11 cellular contexts compared by ENCODE assay signal in the genomic region with DNA sequence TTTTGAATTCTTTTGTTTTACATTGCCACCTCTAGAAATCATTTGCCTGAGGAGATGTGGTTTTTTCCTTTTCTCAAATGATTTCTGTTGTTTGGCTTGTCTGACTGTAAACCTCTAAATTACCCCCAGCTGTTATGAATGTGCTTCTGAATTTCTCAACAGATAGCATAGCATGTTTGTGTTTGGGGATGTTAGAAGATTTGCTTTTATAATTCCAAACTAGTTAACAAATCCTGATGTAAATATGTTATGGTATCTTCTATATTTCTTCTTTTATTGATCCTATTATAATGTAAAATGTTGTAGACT. TPM values are rescaled to one million over a fixed set of nuclear protein-coding genes. Genes with fewer than 3 reads are reported as not detected.
DNase-seq lines count a peak whose midpoint lies in the region; ATAC-seq and TF ChIP-seq lines count a peak whose summit lies in the region.
"Had no signal": no experiment of that assay in that cellular context is flagged by ENCODE, and none has a peak within 500 bp of the region (broad histone marks: within the 10 kb centered on the region; RNA-seq: fewer than 3 reads in every experiment).

No MANE protein-coding gene starts in this region.

- H3K4me2 ChIP-seq in osteoblast (ENCODE audit: insufficient read depth, low read length), result peak overlapping the region; percentile 82

- H2AFZ ChIP-seq in osteoblast (ENCODE audit: low read length), result no peak overlapping the region

- H3K27me3 ChIP-seq in Panc1 (ENCODE audit: control insufficient read depth, insufficient read depth, low read length) (no peaks in the 10 kb centered on the region), esophagus muscularis mucosa (no peaks in the 10 kb centered on the region), osteoblast (ENCODE audit: insufficient read depth, low read length) (no peaks in the 10 kb centered on the region)

- no peak for TF ChIP-seq POLR2A in esophagus muscularis mucosa (IDR thresholded peaks at IDR 0.05; ENCODE audit: low read depth)

- no peak for ATAC-seq in Panc1

- no peaks in the 10 kb centered on the region for H3K9me3 ChIP-seq in Panc1 (ENCODE audit: control insufficient read depth, insufficient read depth, low read depth, low read length)
- H3K9me3 ChIP-seq in esophagus muscularis mucosa, result no peaks in the 10 kb centered on the region
- no peaks in the 10 kb centered on the region for H3K9me3 ChIP-seq in osteoblast (ENCODE audit: low read depth, low read length)

- H3K36me3 ChIP-seq in Panc1 (ENCODE audit: control insufficient read depth, insufficient read depth, low read length) (no peaks in the 10 kb centered on the region), esophagus muscularis mucosa (no peaks in the 10 kb centered on the region), osteoblast (ENCODE audit: insufficient read depth, low read length) (no peaks in the 10 kb centered on the region)

- H3K4me1 ChIP-seq in Panc1 (ENCODE audit: control insufficient read depth, insufficient read depth, low read length) (peaks cover 45% of the 10 kb centered on the region), esophagus muscularis mucosa (peaks cover 18 to 63% (median 53%) of the 10 kb centered on the region in 4 donors), osteoblast (ENCODE audit: insufficient read depth, low read length) (peaks cover 39% of the 10 kb centered on the region)

- H3K27ac ChIP-seq in Panc1 (ENCODE audit: low read length) (peak overlapping the region; percentile 85), esophagus muscularis mucosa (replicated peaks in 1 of 4) (peak overlapping the region; percentile 72 to 83 (median 76)), osteoblast (ENCODE audit: low read depth, low read length) (peak overlapping the region; percentile 97)

- intact Hi-C loops in Panc1 (cut with micrococcal nuclease; ENCODE audit: unreplicated experiment), result loop anchor here (5.0 kb wide), 1 partner anchor 33 kb away; a partner anchor contains a TSS
- intact Hi-C loops in esophagus muscularis mucosa (cut with DNase I), result loop anchor here (2.0 kb wide), 1 partner anchor 32 kb away; a partner anchor contains a TSS
- intact Hi-C loops in posterior cingulate gyrus (cut with DNase I), result no loop called here

- BruUV-seq in Panc1 (replicated peaks; lab: Mats Ljungman, UMichigan), result TSS peak; percentile 90

- TF ChIP-seq EP300 in esophagus muscularis mucosa (IDR thresholded peaks at IDR 0.05), result no peak

- TF ChIP-seq CTCF in Panc1 (IDR thresholded peaks at IDR 0.05) (no peak), esophagus muscularis mucosa (IDR thresholded peaks at IDR 0.05) (no peak), osteoblast (IDR thresholded peaks at IDR 0.05; ENCODE audit: extremely low read depth, low read depth, low read length) (no peak)

- H4K20me1 ChIP-seq in osteoblast (ENCODE audit: insufficient read depth, low read length), result no peaks in the 10 kb centered on the region

- H3K4me3 ChIP-seq in Panc1 (ENCODE audit: low read depth in 2 of 2, low read length in 2 of 2), result no peak overlapping the region
- H3K4me3 ChIP-seq in esophagus muscularis mucosa, result no peak overlapping the region
- H3K4me3 ChIP-seq in osteoblast (ENCODE audit: insufficient read depth, low read length), result no peak overlapping the region

- POLR2A ChIA-PET in Panc1 (lab: Charles Lee), result no interaction called here

- no peaks in the 10 kb centered on the region for H3K79me2 ChIP-seq in osteoblast (ENCODE audit: insufficient read depth, low read length)

- CTCF ChIA-PET in Panc1 (lab: Charles Lee), result no interaction called here

- in situ Hi-C loops in Panc1 (cut with HindIII; ENCODE audit: low pct_unique_long_range_greater_than_20kb, low sequenced_read_pairs), result no loop called here

- peak; percentile 61 for DNase-seq in EH (ENCODE audit: low read depth)
- DNase-seq in Panc1 (ENCODE audit: low read depth, low spot score), result no peak
- no peak for DNase-seq in esophagus muscularis mucosa (ENCODE audit: extremely low spot score)
- DNase-seq in osteoblast (ENCODE audit: insufficient read length, low spot score, missing footprints), result peak; percentile 73
- no peak for DNase-seq in amygdala (lab: John Stamatoyannopoulos, UW)
- no peak for DNase-seq in stimulated activated CD4-positive, alpha-beta T cell treated with anti-CD3 and anti-CD28 coated beads, Interleukin-4, amount 100 ng/mL, for 24 hours
- DNase-seq in posterior cingulate gyrus, result no peak
- DNase-seq in NCI-H69 (lab: John Stamatoyannopoulos, UW), result no peak
- DNase-seq: H7, NCI-H1105, RPMI8226 had no signal

RNA-seq across cellular contexts. Expression of a gene that starts 31.6 kb away (rescaled TPM):
- 263 TPM for total RNA-seq in Panc1 (2021; ENCODE audit: unreplicated experiment)
- polyA plus RNA-seq in Panc1 (2012; ENCODE audit: insufficient read length), result 215 TPM
- total RNA-seq in esophagus muscularis mucosa, result 100 to 1,000 TPM; 205 to 226 (median 212) TPM
- 69.8 and 89.4 TPM in 2 replicates for total RNA-seq in osteoblast

Comparison
In these comparisons a context has a peak if more than half of its experiments do, and no peak if none do; other contexts are left out.
1. DNase-seq: peak in EH (single experiment) and osteoblast (single experiment); none in Panc1 (single experiment), esophagus muscularis mucosa (single experiment), amygdala (0 of 56), stimulated activated CD4-positive, alpha-beta T cell treated with anti-CD3 and anti-CD28 coated beads, Interleukin-4, amount 100 ng/mL, for 24 hours (single experiment), posterior cingulate gyrus (0 of 10) and NCI-H69 (single experiment).
2. Peak in every context shown above with its lines, with median percentiles within 50 percentile points of each other: H3K27ac ChIP-seq.